In genomic region chr19:9847087-9847671, GRCh38 we compare ENCODE assay signal across 9 cellular contexts. TPM values are rescaled to one million over a fixed set of nuclear protein-coding genes. Genes with fewer than 3 reads are reported as not detected.
A peak's percentile ranks its signal among the peaks of the same experiment; 100 is the strongest.
DNase-seq lines count a peak whose midpoint lies in the region; ATAC-seq, FAIRE-seq and TF ChIP-seq lines count a peak whose summit lies in the region.
"Had no signal": no experiment of that assay in that cellular context is flagged by ENCODE, and none has a peak within 500 bp of the region (broad histone marks: within the 10 kb centered on the region; RNA-seq: fewer than 3 reads in every experiment).

No MANE protein-coding gene starts in this region.

- peaks cover 52 to 56% of the 10 kb centered on the region in 2 donors for H3K36me3 ChIP-seq in ascending aorta

- no peak for ATAC-seq in stimulated activated memory B cell treated with anti-CD40 and anti-IgM and Interleukin-4, amounts not matched to agents 10 μg/mL and 1 μg/mL and 100 μg/mL, for 72 hours
- ATAC-seq in HG03039 (IDR thresholded peaks at IDR 0.05; ENCODE audit: unreplicated experiment): no peak

- peaks cover 19% of the 10 kb centered on the region for H3K4me1 Mint-ChIP-seq in stimulated activated memory B cell treated with anti-CD40 and anti-IgM and Interleukin-4, amounts not matched to agents 10 μg/mL and 1 μg/mL and 100 μg/mL, for 72 hours
- H3K4me1 Mint-ChIP-seq: B cell had no signal

- peak; percentile 52 for DNase-seq in NCI-H82 (lab: John Stamatoyannopoulos, UW)
- no peak for DNase-seq in NCI-H82 treated with DMSO at 0.1 percent for 48 hours (lab: John Stamatoyannopoulos, UW; ENCODE audit: unreplicated experiment)
- peak; percentile 65 for DNase-seq in RCC 7860 (ENCODE audit: low spot score)
- DNase-seq in ascending aorta (ENCODE audit: low spot score in 2 of 2): peak; percentile 27 to 82
- peak; percentile 92 for DNase-seq in islet precursor cell
- DNase-seq in stimulated activated CD8-positive, alpha-beta memory T cell treated with anti-CD3 and anti-CD28 coated beads, Interleukin-7, amount 100 ng/mL, for 4 hours (ENCODE audit: low read depth in 2 of 2): peak; percentile 33 to 48

- H3K4me1 ChIP-seq in ascending aorta: no peaks in the 10 kb centered on the region

- H3K9me3 Mint-ChIP-seq in stimulated activated memory B cell treated with anti-CD40 and anti-IgM and Interleukin-4, amounts not matched to agents 10 μg/mL and 1 μg/mL and 100 μg/mL, for 72 hours: no peaks in the 10 kb centered on the region

- no peak overlapping the region for H3K4me3 ChIP-seq in ascending aorta

- H3K27ac Mint-ChIP-seq in stimulated activated memory B cell treated with anti-CD40 and anti-IgM and Interleukin-4, amounts not matched to agents 10 μg/mL and 1 μg/mL and 100 μg/mL, for 72 hours: no peak overlapping the region
- H3K27ac Mint-ChIP-seq: B cell had no signal

- H3K27me3 Mint-ChIP-seq in stimulated activated memory B cell treated with anti-CD40 and anti-IgM and Interleukin-4, amounts not matched to agents 10 μg/mL and 1 μg/mL and 100 μg/mL, for 72 hours: no peaks in the 10 kb centered on the region
- H3K27me3 Mint-ChIP-seq: B cell had no signal

- H3K4me3 Mint-ChIP-seq in stimulated activated memory B cell treated with anti-CD40 and anti-IgM and Interleukin-4, amounts not matched to agents 10 μg/mL and 1 μg/mL and 100 μg/mL, for 72 hours: no peak overlapping the region
- H3K4me3 Mint-ChIP-seq: B cell had no signal

- peak in 2 of 3 experiments; percentile 39 to 46 for TF ChIP-seq CTCF in ascending aorta (IDR thresholded peaks at IDR 0.05)

- intact Hi-C loops in ascending aorta (cut with DNase I): no loop called here

- no peaks in the 10 kb centered on the region for H3K9me3 ChIP-seq in ascending aorta

- H3K27ac ChIP-seq in ascending aorta: peak overlapping the region in 1 of 2 donors; percentile 28

- no peaks in the 10 kb centered on the region for H3K27me3 ChIP-seq in ascending aorta

- H3K36me3 Mint-ChIP-seq in stimulated activated memory B cell treated with anti-CD40 and anti-IgM and Interleukin-4, amounts not matched to agents 10 μg/mL and 1 μg/mL and 100 μg/mL, for 72 hours: peaks cover 52% of the 10 kb centered on the region

- no peak for FAIRE-seq in RCC 7860 (lab: Jason Lieb, UNC)

RNA-seq across cellular contexts. Expression of gene PIN1, which starts 12.1 kb away (rescaled TPM):
- total RNA-seq in ascending aorta: 50.7 TPM

RNA-seq across cellular contexts. Expression of gene UBL5, which starts 19.5 kb away (rescaled TPM):
- 169 TPM for total RNA-seq in ascending aorta

RNA-seq across cellular contexts. Expression of gene FBXL12, which starts 28.3 kb away (rescaled TPM):
- 64.4 TPM for total RNA-seq in ascending aorta
